ENCODE assay signal across 24 cellular contexts in the genomic region with DNA sequence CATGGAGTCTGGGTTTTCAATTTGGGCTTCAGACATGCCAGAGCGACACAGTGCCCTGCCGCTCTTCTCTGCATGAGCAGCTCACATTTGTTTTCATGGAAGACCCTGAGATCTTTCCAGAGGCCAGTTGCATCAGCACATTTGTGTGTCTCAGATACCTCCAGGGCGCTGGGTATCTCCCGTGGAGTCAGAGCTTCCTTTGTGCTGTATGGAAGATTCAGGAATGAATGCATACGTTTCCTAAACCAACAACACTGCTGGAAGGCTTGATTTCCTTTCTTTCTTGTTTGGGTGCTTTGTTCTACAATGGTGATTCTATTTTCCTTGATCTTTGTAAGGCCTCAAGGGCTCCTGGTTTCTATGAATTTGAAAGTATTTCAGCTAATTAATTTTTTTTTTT.
"Had no signal": no experiment of that assay in that cellular context is flagged by ENCODE, and none has a peak within 500 bp of the region (broad histone marks: within the 10 kb centered on the region; RNA-seq: fewer than 3 reads in every experiment).

No MANE protein-coding gene starts in this region.

- H3K36me3 ChIP-seq: Peyer's patch, SJCRH30 had no signal

- ATAC-seq: Right ventricle myocardium inferior had no signal

- H3K4me1 ChIP-seq: Peyer's patch, SJCRH30 had no signal

- H3K4me2 ChIP-seq: PC-9 had no signal

- H3K27ac ChIP-seq: HL-60, PC-9, Peyer's patch, SJCRH30, SK-N-MC had no signal

- H3K9me3 ChIP-seq: Peyer's patch, SJCRH30 had no signal

- DNase-seq: KBM-7, MV-4-11, NCI-H1048, NCI-H1105, NCI-H1417, NCI-H1436 treated with DMSO at 0.1 percent for 48 hours, NCI-H187, NCI-H2029, NCI-H2081 treated with DMSO at 0.1 percent for 48 hours, NCI-H2171, NCI-H226, NCI-H446, NCI-H510A, NCI-H524 treated with DMSO at 0.1 percent for 48 hours, NCI-H69, NCI-H774, OCI-M1, PC-9, Peyer's patch, SHP77 treated with DMSO at 0.1 percent for 48 hours, SJCRH30 had no signal

- H3K4me3 ChIP-seq: PC-9, Peyer's patch, SJCRH30, SK-N-MC had no signal

- H3K27me3 ChIP-seq: Peyer's patch, SJCRH30 had no signal

- H2AFZ ChIP-seq: PC-9 had no signal
